14 cellular contexts compared by ENCODE assay signal in the genomic region with DNA sequence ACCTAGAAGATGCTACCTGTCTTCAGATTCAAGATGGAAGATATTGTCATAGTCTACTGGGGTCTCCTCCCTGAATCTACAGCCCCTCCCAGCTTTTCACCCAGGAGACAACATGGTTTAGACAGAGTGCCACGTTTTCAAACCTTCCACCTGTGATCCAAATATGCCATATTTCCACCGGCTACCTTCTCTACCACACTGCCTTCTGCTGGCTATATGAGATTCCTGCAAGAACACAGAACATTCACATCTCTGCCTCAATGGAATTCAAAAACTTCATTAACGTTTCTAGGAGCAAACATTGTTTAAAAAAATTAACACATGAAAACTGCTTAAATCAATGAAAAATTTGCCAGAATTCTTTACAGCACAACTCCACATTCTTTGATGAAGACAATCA. TPM values are rescaled to one million over a fixed set of nuclear protein-coding genes. Genes with fewer than 3 reads are reported as not detected.
DNase-seq lines count a peak whose midpoint lies in the region; ATAC-seq and TF ChIP-seq lines count a peak whose summit lies in the region.
"Had no signal": no experiment of that assay in that cellular context is flagged by ENCODE, and none has a peak within 500 bp of the region (broad histone marks: within the 10 kb centered on the region; RNA-seq: fewer than 3 reads in every experiment).

No MANE protein-coding gene starts in this region.

- H3K27ac ChIP-seq in KMS-11, result no peak overlapping the region
- H3K27ac ChIP-seq: dorsolateral prefrontal cortex, heart left ventricle had no signal

- H3K27me3 ChIP-seq in KMS-11 (ENCODE audit: insufficient read depth, low read depth) (no peaks in the 10 kb centered on the region), kidney epithelial cell (ENCODE audit: control insufficient read depth, insufficient read depth, low read length) (peaks cover 2% of the 10 kb centered on the region)

- H3K4me1 ChIP-seq in KMS-11 (ENCODE audit: low read depth, poor library complexity, severe bottlenecking), result no peaks in the 10 kb centered on the region
- H3K4me1 ChIP-seq: heart left ventricle had no signal

- H3K4me2 ChIP-seq in KMS-11, result no peak overlapping the region

- in situ Hi-C loops in SK-MEL-5 (cut with HindIII; ENCODE audit: low pct_unique_long_range_greater_than_20kb, low sequenced_read_pairs), result no loop called here

- H3K36me3 ChIP-seq in KMS-11 (ENCODE audit: insufficient read depth) (no peaks in the 10 kb centered on the region), kidney epithelial cell (ENCODE audit: control insufficient read depth, insufficient read depth, low read length) (no peaks in the 10 kb centered on the region)
- H3K36me3 ChIP-seq: heart left ventricle had no signal

- H3K9ac ChIP-seq in KMS-11, result no peak overlapping the region

- H3K79me2 ChIP-seq in KMS-11 (ENCODE audit: insufficient read depth, low read depth), result no peaks in the 10 kb centered on the region

- no peaks in the 10 kb centered on the region for H4K20me1 ChIP-seq in KMS-11 (ENCODE audit: insufficient read depth)

- peak; percentile 66 for TF ChIP-seq CTCF in KMS-11 (conservative IDR thresholded peaks at IDR 0.05; ENCODE audit: low read depth, low read length)
- peak; percentile 18 for TF ChIP-seq CTCF in kidney epithelial cell (IDR thresholded peaks at IDR 0.05; ENCODE audit: insufficient read depth, low read length, poor library complexity, severe bottlenecking)

- no peak overlapping the region for H2AFZ ChIP-seq in KMS-11 (ENCODE audit: low read depth)

- H3K4me3 ChIP-seq in KMS-11 (IDR thresholded peaks at IDR 0.05; ENCODE audit: insufficient read depth, low read depth, low read length) (no peak overlapping the region), kidney epithelial cell (ENCODE audit: low read depth, low read length) (no peak overlapping the region)
- H3K4me3 ChIP-seq: dorsolateral prefrontal cortex, heart left ventricle had no signal

- DNase-seq in ELR (ENCODE audit: low read depth) (peak; percentile 12), SK-MEL-5 (ENCODE audit: low read depth, low spot score) (peak; percentile 50), kidney epithelial cell (ENCODE audit: low read depth) (no peak), HCEC 1CT (no peak), COLO668 (lab: John Stamatoyannopoulos, UW; ENCODE audit: unreplicated experiment) (no peak), mucosa of gallbladder (ENCODE audit: low spot score) (no peak)
- DNase-seq: activated CD8-positive, alpha-beta memory T cell treated with anti-CD3 and anti-CD28 coated beads, Interleukin-2, amount 10 ng/mL, durations not matched to agents 7 days and 5 days; dorsolateral prefrontal cortex; heart left ventricle; NCI-H2227 treated with DMSO at 0.1 percent for 48 hours; retina had no signal

- no peak for ATAC-seq in GM19395 (IDR thresholded peaks at IDR 0.05; ENCODE audit: unreplicated experiment)
- ATAC-seq: activated CD8-positive, alpha-beta memory T cell treated with anti-CD3 and anti-CD28 coated beads, Interleukin-2, amount 10 ng/mL, durations not matched to agents 7 days and 5 days; heart left ventricle had no signal

RNA-seq across cellular contexts. Expression of a gene that starts 12.9 kb away (rescaled TPM):
- total RNA-seq in SK-MEL-5 (2014; rRNA removed; shearing (Covaris generic)), result not detected in 2 replicates
- not detected in 2 replicates for polyA plus RNA-seq in SK-MEL-5 (2015; cell fraction: cytosol; rRNA removed)
- polyA plus RNA-seq in SK-MEL-5 (2015; cell fraction: nucleus; rRNA removed), result not detected in 2 replicates
- total RNA-seq in kidney epithelial cell (not detected in 2 replicates), mucosa of gallbladder (not detected)
- total RNA-seq: activated CD8-positive, alpha-beta memory T cell treated with anti-CD3 and anti-CD28 coated beads, Interleukin-2, amount 10 ng/mL, durations not matched to agents 7 days and 5 days; dorsolateral prefrontal cortex; heart left ventricle; mesothelial cell of epicardium had no signal
- polyA plus RNA-seq: heart left ventricle had no signal

RNA-seq across cellular contexts. Expression of a gene that starts 27.0 kb away (rescaled TPM):
- not detected in 2 replicates for total RNA-seq in SK-MEL-5 (2014; rRNA removed; shearing (Covaris generic))
- polyA plus RNA-seq in SK-MEL-5 (2015; cell fraction: cytosol; rRNA removed), result not detected in 2 replicates
- not detected in 2 replicates for polyA plus RNA-seq in SK-MEL-5 (2015; cell fraction: nucleus; rRNA removed)
- total RNA-seq in kidney epithelial cell, result not detected in 2 replicates
- total RNA-seq in mucosa of gallbladder, result not detected
- total RNA-seq: activated CD8-positive, alpha-beta memory T cell treated with anti-CD3 and anti-CD28 coated beads, Interleukin-2, amount 10 ng/mL, durations not matched to agents 7 days and 5 days; dorsolateral prefrontal cortex; mesothelial cell of epicardium had no signal
- polyA plus RNA-seq: heart left ventricle had no signal

RNA-seq across cellular contexts. Expression of a gene that starts 39.7 kb away (rescaled TPM):
- not detected in 2 replicates for total RNA-seq in SK-MEL-5 (2014; rRNA removed; shearing (Covaris generic))
- polyA plus RNA-seq in SK-MEL-5 (2015; cell fraction: cytosol; rRNA removed), result not detected in 2 replicates
- not detected in 2 replicates for polyA plus RNA-seq in SK-MEL-5 (2015; cell fraction: nucleus; rRNA removed)
- total RNA-seq in kidney epithelial cell (not detected in 2 replicates), mucosa of gallbladder (not detected)
- total RNA-seq: activated CD8-positive, alpha-beta memory T cell treated with anti-CD3 and anti-CD28 coated beads, Interleukin-2, amount 10 ng/mL, durations not matched to agents 7 days and 5 days; heart left ventricle; mesothelial cell of epicardium had no signal
- polyA plus RNA-seq: heart left ventricle had no signal

Comparison
In these comparisons a context has a peak if more than half of its experiments do, and no peak if none do; other contexts are left out.
1. DNase-seq: peak in ELR (single experiment) and SK-MEL-5 (single experiment); none in kidney epithelial cell (single experiment), HCEC 1CT (single experiment), COLO668 (single experiment) and mucosa of gallbladder (single experiment).